Comparison of ENCODE assay signal across 27 cellular contexts in genomic region chr5:59741599-59741998, GRCh38.
"Had no signal": no experiment of that assay in that cellular context is flagged by ENCODE, and none has a peak within 500 bp of the region (broad histone marks: within the 10 kb centered on the region; RNA-seq: fewer than 3 reads in every experiment).

No MANE protein-coding gene starts in this region.

- H3K27ac ChIP-seq: neutrophil, pancreas, psoas muscle, skin epidermis, suprapubic skin, testis, tibial artery, transverse colon, upper lobe of right lung, uterus had no signal

- H3K4me1 ChIP-seq: testis, upper lobe of right lung, uterus had no signal

- H3K4me3 ChIP-seq: pancreas, psoas muscle, skin epidermis, suprapubic skin, testis, tibial artery, transverse colon, upper lobe of right lung, uterus had no signal

- FAIRE-seq: pancreas had no signal

- ATAC-seq: naive thymus-derived CD8-positive, alpha-beta T cell; natural killer cell treated with Interleukin-12 subunit alpha and Interleukin-12 subunit beta and Interleukin-15 and Interleukin-18, amount 100 ng/mL, for 72 hours; pancreas; psoas muscle; right cardiac atrium; sciatic nerve; stimulated activated effector memory CD8-positive, alpha-beta T cell treated with anti-CD3 and anti-CD28 coated beads, Interleukin-12 subunit alpha, Interleukin-12 subunit beta, amount 100 ng/mL, for 72 hours; stimulated activated naive B cell treated with anti-CD40 and anti-IgM and Interleukin-4, amounts not matched to agents 10 μg/mL and 1 μg/mL and 100 μg/mL, for 72 hours; stimulated activated naive CD8-positive, alpha-beta T cell treated with anti-CD3 and anti-CD28 coated beads, Interleukin-15, amount 100 ng/mL, for 72 hours; upper lobe of right lung had no signal

- H3K9me3 ChIP-seq: neutrophil, pancreas, psoas muscle, suprapubic skin, testis, tibial artery, transverse colon, upper lobe of right lung, uterus had no signal

- DNase-seq: naive B cell; naive thymus-derived CD8-positive, alpha-beta T cell; nephron progenitor cell; nucleus accumbens; pancreas; posterior cingulate gyrus; psoas muscle; right cardiac atrium; stimulated activated CD4-positive, alpha-beta T cell treated with anti-CD3 and anti-CD28 coated beads, Interleukin-15, amount 100 ng/mL, for 24 hours; stimulated activated CD4-positive, alpha-beta T cell treated with anti-CD3 and anti-CD28 coated beads, Interleukin-2, amount 100 ng/mL, for 24 hours; stimulated activated CD4-positive, alpha-beta T cell treated with anti-CD3 and anti-CD28 coated beads, Interleukin-2, amount 100 ng/mL, for 48 hours; stimulated activated CD4-positive, alpha-beta T cell treated with anti-CD3 and anti-CD28 coated beads, Interleukin-4, amount 100 ng/mL, for 24 hours; stimulated activated naive B cell treated with anti-CD40 and anti-IgM and Interleukin-4, amounts not matched to agents 10 μg/mL and 1 μg/mL and 100 μg/mL, for 72 hours; stimulated activated naive CD4-positive, alpha-beta T cell treated with Interleukin-2 at 50 U/mL for 16 hours; stimulated activated naive CD8-positive, alpha-beta T cell treated with anti-CD3 and anti-CD28 coated beads, Interleukin-15, amount 100 ng/mL, for 72 hours; substantia nigra; testis; tibial artery; transverse colon; upper lobe of right lung; uterus had no signal

- H3K27me3 ChIP-seq: neutrophil, pancreas, suprapubic skin, testis, tibial artery, transverse colon, upper lobe of right lung, uterus had no signal

- H3K36me3 ChIP-seq: neutrophil, pancreas, suprapubic skin, tibial artery, transverse colon, upper lobe of right lung, uterus had no signal
